9 cellular contexts compared by ENCODE assay signal in genomic region chr13:86870388-86870966, GRCh38.
DNase-seq lines count a peak whose midpoint lies in the region; ATAC-seq, FAIRE-seq and TF ChIP-seq lines count a peak whose summit lies in the region.
"Had no signal": no experiment of that assay in that cellular context is flagged by ENCODE, and none has a peak within 500 bp of the region (broad histone marks: within the 10 kb centered on the region; RNA-seq: fewer than 3 reads in every experiment).

No MANE protein-coding gene starts in this region.

- H3K79me2 ChIP-seq in HepG2 (ENCODE audit: insufficient read depth, low read length): no peaks in the 10 kb centered on the region

- peak overlapping the region; percentile 11; the same call in 1 of the 2 replicates for H4K5ac ChIP-seq in IMR-90 (ENCODE audit: low read depth, low read length)

- peak overlapping the region; percentile 60; the same call in 1 of the 2 replicates for H2BK120ac ChIP-seq in IMR-90 (ENCODE audit: low read depth, low read length)

- peak; percentile 60 for FAIRE-seq in HepG2 (lab: Jason Lieb, UNC)

- H3K18ac ChIP-seq in IMR-90 (ENCODE audit: low read depth, low read length): no peak overlapping the region; the same call in 1 of the 2 replicates

- CTCF ChIA-PET in IMR-90 (lab: Yijun Ruan, JAX) (interaction anchor here (0.6 to 4.2 kb wide), 6 partner anchors 10 to 409 kb away, joined by 3 to 40 read pairs (median 4); no protein-coding TSS in a partner anchor), HepG2 (lab: Yijun Ruan, JAX; ENCODE audit: low intra/inter-chr PET ratio, low total read pairs) (interaction anchor here (2.3 kb wide), 1 partner anchor 403 kb away, joined by 25 read pairs; no protein-coding TSS in a partner anchor)

- TF ChIP-seq EP300 in HepG2 (IDR thresholded peaks at IDR 0.05; ENCODE audit: low read depth in 2 of 2, low read length in 2 of 2) (no peak), HepG2 (CRISPR knock-in tag; IDR thresholded peaks at IDR 0.05; ENCODE audit: borderline replicate concordance) (no peak)

- no peak overlapping the region for H3K23ac ChIP-seq in IMR-90 (ENCODE audit: low read depth, low read length)

- no peak overlapping the region for H4K91ac ChIP-seq in IMR-90 (ENCODE audit: insufficient read depth, low read depth, low read length)

- no peak overlapping the region for H2AK9ac ChIP-seq in IMR-90 (replicated peaks; ENCODE audit: low read depth, low read length, poor library complexity)

- WGBS in IMR-90 (ENCODE audit: extremely low coverage in 2 of 2, insufficient read length in 1 of 2), 2 experiments: no CpG with 5 or more reads among the region's 3 CpGs
- 11 to 17% (median 14%) methylated on average over 3 of the region's 3 CpGs for WGBS in adrenal gland, 4 donors
- WGBS in HepG2 (ENCODE audit: low lambda C conversion rate): 0% methylated on average over 3 of the region's 3 CpGs

- POLR2A ChIA-PET in IMR-90 (lab: Charles Lee; ENCODE audit: unreplicated experiment): interaction anchor here (0.8 kb wide), 1 partner anchor 404 kb away, joined by 4 read pairs; no protein-coding TSS in a partner anchor
- POLR2A ChIA-PET in HepG2 (lab: Yijun Ruan, JAX): no interaction called here

- H3K9me1 ChIP-seq in IMR-90 (ENCODE audit: insufficient read depth, low read length): no peaks in the 10 kb centered on the region

- BruUV-seq in IMR-90 (replicated peaks; lab: Mats Ljungman, UMichigan) (no TSS peak), HepG2 (replicated peaks; lab: Mats Ljungman, UMichigan) (no TSS peak)

- no peaks in the 10 kb centered on the region for H3K79me1 ChIP-seq in IMR-90 (ENCODE audit: low read depth in 1 of 2, low read length in 2 of 2)

- H2BK15ac ChIP-seq in IMR-90 (ENCODE audit: low read depth, low read length): peak overlapping the region; percentile 3; the same call in 1 of the 3 replicates

- H2BK20ac ChIP-seq in IMR-90 (ENCODE audit: low read depth, low read length): peak overlapping the region; percentile 59; the same call in 1 of the 2 replicates

- H4K20me1 ChIP-seq in IMR-90 (ENCODE audit: insufficient read depth, low read length) (no peaks in the 10 kb centered on the region), HepG2 (ENCODE audit: insufficient read depth, low read length) (no peaks in the 10 kb centered on the region)

- in situ Hi-C loops in IMR-90 (cut with MboI; ENCODE audit: low sequenced_read_pairs): loop anchor here (5.0 kb wide), 1 partner anchor 407 kb away; no protein-coding TSS in a partner anchor
- in situ Hi-C loops in HepG2 (cut with HindIII; ENCODE audit: extremely low pct_ligation_motif_present, low pct_unique_long_range_greater_than_20kb): no loop called here

- no peaks in the 10 kb centered on the region for H3K9me3 ChIP-seq in IMR-90 (ENCODE audit: control insufficient read depth, insufficient read depth, low read length)
- H3K9me3 ChIP-seq in adrenal gland (replicated peaks in 1 of 3): no peaks in the 10 kb centered on the region
- H3K9me3 ChIP-seq in HepG2 (ENCODE audit: low read length): no peaks in the 10 kb centered on the region
- H3K9me3 ChIP-seq: HAP-1 had no signal

- H3K4ac ChIP-seq in IMR-90 (ENCODE audit: low read depth, low read length): no peak overlapping the region

- TF ChIP-seq RAD21 in IMR-90 (IDR thresholded peaks at IDR 0.05; ENCODE audit: low read length): peak; percentile 71
- no peak for TF ChIP-seq RAD21 in HepG2 (CRISPR knock-in tag; IDR thresholded peaks at IDR 0.05)

- dilution Hi-C loops in IMR-90 (cut with HindIII; ENCODE audit: low sequenced_read_pairs, unreplicated experiment): no loop called here

- no peak overlapping the region for H3K56ac ChIP-seq in IMR-90 (ENCODE audit: extremely low read depth, insufficient read depth, low read length)

- peak overlapping the region in 1 of 2 experiments; percentile 67; a peak in 1 of 4 replicates for H4K8ac ChIP-seq in IMR-90 (ENCODE audit: low read depth in 2 of 2, low read length in 2 of 2)

- no peak overlapping the region for H2AK5ac ChIP-seq in IMR-90 (ENCODE audit: low read depth, low read length)

- no peak overlapping the region for H2BK5ac ChIP-seq in IMR-90 (ENCODE audit: low read depth, low read length, poor library complexity, severe bottlenecking)

- H3K14ac ChIP-seq in IMR-90 (replicated peaks; ENCODE audit: low read depth, low read length): no peak overlapping the region

- H3K9ac ChIP-seq in IMR-90 (ENCODE audit: low read depth, low read length) (no peak overlapping the region), HepG2 (ENCODE audit: insufficient read depth, low read depth, low read length) (no peak overlapping the region)

- H3K27me3 ChIP-seq in IMR-90 (ENCODE audit: control insufficient read depth, insufficient read depth, low read length) (no peaks in the 10 kb centered on the region), adrenal gland (no peaks in the 10 kb centered on the region), HepG2 (ENCODE audit: control insufficient read depth in 1 of 2, insufficient read depth in 2 of 2, low read length in 2 of 2) (no peaks in the 10 kb centered on the region)

- peak; percentile 71 for TF ChIP-seq CTCF in C4-2B (conservative IDR thresholded peaks at IDR 0.05)
- TF ChIP-seq CTCF in IMR-90 (conservative IDR thresholded peaks at IDR 0.05; ENCODE audit: low read depth, low read length): peak; percentile 72
- TF ChIP-seq CTCF in adrenal gland (IDR thresholded peaks at IDR 0.05): peak; percentile 36 to 64 (median 46)
- TF ChIP-seq CTCF in HepG2 (CRISPR knock-in tag; IDR thresholded peaks at IDR 0.05): peak; percentile 52

- intact Hi-C loops in IMR-90 (cut with micrococcal nuclease): loop anchor here (1.0 kb wide), 2 partner anchors 404 to 801 kb away; partner anchors contain the start of gene SLITRK5
- intact Hi-C loops in adrenal gland (cut with DNase I): no loop called here
- intact Hi-C loops in HepG2 (cut with micrococcal nuclease; ENCODE audit: unreplicated experiment): loop anchor here (1.0 kb wide), 1 partner anchor 404 kb away; no protein-coding TSS in a partner anchor

- H3K4me3 ChIP-seq in IMR-90 (ENCODE audit: insufficient read depth, low read depth, low read length) (no peak overlapping the region), adrenal gland (no peak overlapping the region), HepG2 (replicated peaks in 1 of 3; ENCODE audit: insufficient read depth in 1 of 3, low read depth in 2 of 3, low read length in 3 of 3) (no peak overlapping the region)
- H3K4me3 ChIP-seq: HAP-1 had no signal

- H3K36me3 ChIP-seq in IMR-90 (ENCODE audit: control insufficient read depth, insufficient read depth, low read length): no peaks in the 10 kb centered on the region
- H3K36me3 ChIP-seq in adrenal gland (replicated peaks in 1 of 2): no peaks in the 10 kb centered on the region
- no peaks in the 10 kb centered on the region for H3K36me3 ChIP-seq in HepG2 (replicated peaks in 1 of 2; ENCODE audit: control insufficient read depth in 1 of 2, insufficient read depth in 2 of 2, low read length in 2 of 2)
- H3K36me3 ChIP-seq: HAP-1 had no signal

- ATAC-seq in IMR-90 (ENCODE audit: low read depth) (peak; percentile 42), HepG2 (no peak), GM21723 (IDR thresholded peaks at IDR 0.05; ENCODE audit: unreplicated experiment) (no peak)

- H3K4me2 ChIP-seq in IMR-90 (ENCODE audit: low read depth, low read length) (no peak overlapping the region), HepG2 (ENCODE audit: low read depth, low read length) (no peak overlapping the region)

- H3K4me1 ChIP-seq in IMR-90 (ENCODE audit: control insufficient read depth, insufficient read depth, low read length) (no peaks in the 10 kb centered on the region), adrenal gland (replicated peaks in 1 of 2) (no peaks in the 10 kb centered on the region), HepG2 (ENCODE audit: insufficient read depth, low read length) (no peaks in the 10 kb centered on the region)
- H3K4me1 ChIP-seq: HAP-1 had no signal

- H3K27ac ChIP-seq in C4-2B: no peak overlapping the region
- no peak overlapping the region for H3K27ac ChIP-seq in IMR-90 (ENCODE audit: insufficient read depth, low read length)
- no peak overlapping the region for H3K27ac ChIP-seq in adrenal gland
- no peak overlapping the region for H3K27ac ChIP-seq in HepG2 (ENCODE audit: extremely low read length, insufficient read depth, low read length)

- DNase-seq in IMR-90: peak; percentile 43
- DNase-seq in adrenal gland: no peak
- peak; percentile 3 for DNase-seq in HepG2 (ENCODE audit: low spot score)
- no peak for DNase-seq in activated CD4-positive, alpha-beta T cell treated with anti-CD3 and anti-CD28 coated beads for 1 hour
- no peak for DNase-seq in NCI-H1436 (lab: John Stamatoyannopoulos, UW)
- no peak for DNase-seq in effector CD8-positive, alpha-beta T cell (lab: John Stamatoyannopoulos, UW)

- H2AFZ ChIP-seq in IMR-90 (replicated peaks; ENCODE audit: low read length, poor library complexity) (no peak overlapping the region), HepG2 (ENCODE audit: low read length) (no peak overlapping the region)

- no peak for TF ChIP-seq POLR2A in IMR-90 (IDR thresholded peaks at IDR 0.05; ENCODE audit: low read depth, low read length)
- no peak for TF ChIP-seq POLR2A in adrenal gland (IDR thresholded peaks at IDR 0.05)
- TF ChIP-seq POLR2A in HepG2 (IDR thresholded peaks at IDR 0.05; ENCODE audit: insufficient read depth in 1 of 2, low read depth in 2 of 2, low read length in 2 of 2): no peak

TF ChIP-seq in IMR-90, 13 proteins besides CTCF, POLR2A, EP300 and RAD21:
- TF ChIP-seq SMC3 (IDR thresholded peaks at IDR 0.05; ENCODE audit: low read depth, low read length): peak; percentile 85
- no peak for TF ChIP-seq FOS (IDR thresholded peaks at IDR 0.05; ENCODE audit: low read depth, low read length)
- no peak for TF ChIP-seq RCOR1 (IDR thresholded peaks at IDR 0.05; ENCODE audit: insufficient replicate concordance, low read length)
- no peak for TF ChIP-seq RFX5 (IDR thresholded peaks at IDR 0.05; ENCODE audit: low read depth, low read length)
TF ChIP-seq in IMR-90: peak in this region for 1.

TF ChIP-seq in HepG2, 621 proteins besides CTCF, POLR2A, EP300 and RAD21:
- no peak for TF ChIP-seq CC2D1A (CRISPR knock-in tag; IDR thresholded peaks at IDR 0.05)
- TF ChIP-seq STAG1 (CRISPR knock-in tag; IDR thresholded peaks at IDR 0.05): peak; percentile 40
- no peak for TF ChIP-seq CENPT (CRISPR knock-in tag; IDR thresholded peaks at IDR 0.05; ENCODE audit: low read depth)
- TF ChIP-seq CREM (IDR thresholded peaks at IDR 0.05): no peak
- no peak for TF ChIP-seq CREM (CRISPR knock-in tag; IDR thresholded peaks at IDR 0.05)
- TF ChIP-seq SMC3 (IDR thresholded peaks at IDR 0.05; ENCODE audit: low read length): peak; percentile 53
- TF ChIP-seq TEAD2 (CRISPR knock-in tag; IDR thresholded peaks at IDR 0.05): no peak
TF ChIP-seq in HepG2: peak in this region for 2.

Comparison
In these comparisons a context has a peak if more than half of its experiments do, and no peak if none do; other contexts are left out.
1. DNase-seq: peak in IMR-90 (single experiment) and HepG2 (single experiment); none in adrenal gland (0 of 7), activated CD4-positive, alpha-beta T cell treated with anti-CD3 and anti-CD28 coated beads for 1 hour (single experiment), NCI-H1436 (single experiment) and effector CD8-positive, alpha-beta T cell (single experiment).
2. intact Hi-C loops: an anchor here in IMR-90 (1.0 kb wide) and HepG2 (1.0 kb wide); none called in adrenal gland.
3. Peak in every context shown above with its lines, with median percentiles within 50 percentile points of each other: CTCF ChIP-seq.